ENCODE assay signal across 10 cellular contexts in genomic region chr16:73063284-73063733, GRCh38. TPM values are rescaled to one million over a fixed set of nuclear protein-coding genes. Genes with fewer than 3 reads are reported as not detected.
A peak's percentile ranks its signal among the peaks of the same experiment; 100 is the strongest.
DNase-seq lines count a peak whose midpoint lies in the region; ATAC-seq, FAIRE-seq and TF ChIP-seq lines count a peak whose summit lies in the region.
"Had no signal": no experiment of that assay in that cellular context is flagged by ENCODE, and none has a peak within 500 bp of the region (broad histone marks: within the 10 kb centered on the region; RNA-seq: fewer than 3 reads in every experiment).

No MANE protein-coding gene starts in this region.

- peaks cover 11% of the 10 kb centered on the region for H3K79me2 ChIP-seq in trophoblast cell (ENCODE audit: control insufficient read depth, insufficient read depth, low read length, poor library complexity)

- TF ChIP-seq EP300 in A549 (IDR thresholded peaks at IDR 0.05) (no peak), gastroesophageal sphincter (IDR thresholded peaks at IDR 0.05) (no peak)

- peaks cover 93% of the 10 kb centered on the region for H3K27me3 ChIP-seq in HUES64 (ENCODE audit: insufficient read depth, low read length)
- H3K27me3 ChIP-seq in gastroesophageal sphincter: peaks cover 54% of the 10 kb centered on the region
- peaks cover 46% of the 10 kb centered on the region for H3K27me3 ChIP-seq in trophoblast cell (ENCODE audit: insufficient read depth, low read length)
- H3K27me3 ChIP-seq in CD4-positive, alpha-beta memory T cell (ENCODE audit: insufficient read depth, low read length): peaks cover 23% of the 10 kb centered on the region

- no peaks in the 10 kb centered on the region for H3K9me3 Mint-ChIP-seq in CD4-positive, alpha-beta memory T cell
- H3K9me3 Mint-ChIP-seq: activated T-cell treated with anti-CD3 and anti-CD28 coated beads, Interleukin-2, amount 50 U/mL, for 4 hours had no signal

- POLR2A ChIA-PET in A549 (lab: Yijun Ruan, JAX): interaction anchor here (1.1 kb wide), 1 partner anchor 10 kb away, joined by 5 read pairs; no protein-coding TSS in a partner anchor
- POLR2A ChIA-PET in CD4-positive, alpha-beta memory T cell (lab: Charles Lee; ENCODE audit: partially characterized antibody): no interaction called here

- H4K12ac ChIP-seq in trophoblast cell (ENCODE audit: low read depth, low read length): no peak overlapping the region

- intact Hi-C loops in CD4-positive, alpha-beta memory T cell (cut with micrococcal nuclease): no loop called here

- H3K14ac ChIP-seq in trophoblast cell (ENCODE audit: low read length): no peak overlapping the region

- H3K9me3 ChIP-seq in A549 (no peaks in the 10 kb centered on the region), HUES64 (ENCODE audit: insufficient read depth, low read depth, low read length) (no peaks in the 10 kb centered on the region), gastroesophageal sphincter (no peaks in the 10 kb centered on the region), trophoblast cell (ENCODE audit: insufficient read depth, low read depth, low read length) (peaks cover 2% of the 10 kb centered on the region)
- no peaks in the 10 kb centered on the region for H3K9me3 ChIP-seq in CD4-positive, alpha-beta memory T cell (ENCODE audit: control insufficient read depth in 1 of 2, low read length in 2 of 2)

- no peak for FAIRE-seq in A549 (lab: Jason Lieb, UNC)

- no peaks in the 10 kb centered on the region for H3K36me3 Mint-ChIP-seq in CD4-positive, alpha-beta memory T cell

- H3K79me1 ChIP-seq in trophoblast cell (ENCODE audit: low read length): peaks cover 18% of the 10 kb centered on the region

- H3K9ac ChIP-seq in HUES64 (ENCODE audit: low read depth, low read length) (no peak overlapping the region), trophoblast cell (ENCODE audit: low read length) (no peak overlapping the region)

- no peak for TF ChIP-seq RAD21 in A549 (conservative IDR thresholded peaks at IDR 0.05 in 1 of 2, IDR thresholded peaks at IDR 0.05 in 1 of 2)

- peak overlapping the region; percentile 20 for H4K8ac ChIP-seq in trophoblast cell (ENCODE audit: low read depth, low read length)

- H2AK5ac ChIP-seq in trophoblast cell (ENCODE audit: low read length): no peak overlapping the region

- ATAC-seq in A549: no peak
- no peak for ATAC-seq in gastroesophageal sphincter
- ATAC-seq: activated CD4-positive, alpha-beta T cell treated with anti-CD3 and anti-CD28 coated beads for 36 hours; activated T-cell treated with anti-CD3 and anti-CD28 coated beads, Interleukin-2, amount 50 U/mL, for 4 hours had no signal

- no peak overlapping the region for H4K91ac ChIP-seq in trophoblast cell (ENCODE audit: low read depth, low read length)

- H3K4me1 ChIP-seq in A549 (peaks cover 53% of the 10 kb centered on the region), HUES64 (ENCODE audit: insufficient read depth, low read length) (peaks cover 63% of the 10 kb centered on the region), gastroesophageal sphincter (peaks cover 0 to 90% (median 23%) of the 10 kb centered on the region in 3 donors), trophoblast cell (ENCODE audit: control insufficient read depth in 1 of 2, insufficient read depth in 2 of 2, low read length in 2 of 2) (peaks cover 36 to 37% of the 10 kb centered on the region in 2 experiments)
- H3K4me1 ChIP-seq in CD4-positive, alpha-beta memory T cell (ENCODE audit: insufficient read depth, low read length): no peaks in the 10 kb centered on the region

- H2BK120ac ChIP-seq in trophoblast cell (ENCODE audit: insufficient read depth, low read length, poor library complexity): no peak overlapping the region

- CTCF ChIA-PET in A549 (lab: Yijun Ruan, JAX): interaction anchor here (1.0 to 1.1 kb wide), 3 partner anchors 9 to 230 kb away, joined by 3 to 4 read pairs (median 4); no protein-coding TSS in a partner anchor
- CTCF ChIA-PET in CD4-positive, alpha-beta memory T cell (lab: Charles Lee; ENCODE audit: partially characterized antibody): no interaction called here

- no peak for TF ChIP-seq CTCF in A549 (IDR thresholded peaks at IDR 0.05)
- no peak for TF ChIP-seq CTCF in gastroesophageal sphincter (IDR thresholded peaks at IDR 0.05)

- TF ChIP-seq POLR2A in A549 (IDR thresholded peaks at IDR 0.05; ENCODE audit: low read length) (no peak), gastroesophageal sphincter (IDR thresholded peaks at IDR 0.05) (no peak)

- DNase-seq in A549 (ENCODE audit: low read depth in 1 of 2, low spot score in 1 of 2) (no peak), trophoblast cell (no peak), NCI-H2227 (lab: John Stamatoyannopoulos, UW; ENCODE audit: unreplicated experiment) (no peak), DMS153 treated with DMSO at 0.1 percent for 48 hours (lab: John Stamatoyannopoulos, UW; ENCODE audit: unreplicated experiment) (no peak)
- no peak for DNase-seq in stimulated activated CD4-positive, alpha-beta T cell treated with anti-CD3 and anti-CD28 coated beads, Interleukin-4, amount 100 ng/mL, for 1 hour
- no peak for DNase-seq in CD4-positive, alpha-beta memory T cell
- DNase-seq: activated CD4-positive, alpha-beta T cell treated with anti-CD3 and anti-CD28 coated beads for 36 hours; activated T-cell treated with anti-CD3 and anti-CD28 coated beads, Interleukin-2, amount 50 U/mL, for 4 hours had no signal

- H2BK5ac ChIP-seq in trophoblast cell (ENCODE audit: low read depth, low read length, poor library complexity): no peak overlapping the region

- H3K4me3 ChIP-seq in A549: no peak overlapping the region
- peak overlapping the region; percentile 40 for H3K4me3 ChIP-seq in HUES64 (ENCODE audit: low read length)
- peak overlapping the region in 1 of 2 donors; percentile 41 for H3K4me3 ChIP-seq in gastroesophageal sphincter
- H3K4me3 ChIP-seq in trophoblast cell (ENCODE audit: low read depth, low read length): no peak overlapping the region
- no peak overlapping the region for H3K4me3 ChIP-seq in CD4-positive, alpha-beta memory T cell (ENCODE audit: low read length in 2 of 2)

- H3K36me3 ChIP-seq in HUES64 (ENCODE audit: insufficient read depth, low read length) (no peaks in the 10 kb centered on the region), gastroesophageal sphincter (no peaks in the 10 kb centered on the region), trophoblast cell (ENCODE audit: control insufficient read depth in 1 of 2, insufficient read depth in 2 of 2, low read length in 2 of 2) (no peaks in the 10 kb centered on the region)
- no peaks in the 10 kb centered on the region for H3K36me3 ChIP-seq in CD4-positive, alpha-beta memory T cell (ENCODE audit: insufficient read depth, low read length)

- H3K18ac ChIP-seq in trophoblast cell (ENCODE audit: low read length): peak overlapping the region; percentile 33

- no peak overlapping the region for H2AFZ ChIP-seq in trophoblast cell (ENCODE audit: insufficient read depth, low read length, poor library complexity)

- WGBS in A549 (ENCODE audit: missing lambda C conversion rate): 81% methylated on average over 17 of the region's 17 CpGs
- WGBS in HUES64: 1% methylated on average over 17 of the region's 17 CpGs
- 59 to 70% methylated on average over 5 to 15 of the region's 17 CpGs for WGBS in gastroesophageal sphincter (ENCODE audit: low coverage in 1 of 2), 2 donors
- no CpG with 5 or more reads among the region's 17 CpGs for WGBS in trophoblast cell (ENCODE audit: extremely low coverage, insufficient coverage, insufficient read length)

- peaks cover 8 to 14% (median 11%) of the 10 kb centered on the region in 4 donors for H3K4me1 Mint-ChIP-seq in CD4-positive, alpha-beta memory T cell

- no peak overlapping the region for H2BK12ac ChIP-seq in trophoblast cell (ENCODE audit: low read length)

- peaks cover 47 to 48% of the 10 kb centered on the region in 2 donors for H3K27me3 Mint-ChIP-seq in CD4-positive, alpha-beta memory T cell

- peak overlapping the region in 1 of 8 donors; percentile 35 for H3K4me3 Mint-ChIP-seq in CD4-positive, alpha-beta memory T cell
- H3K4me3 Mint-ChIP-seq: activated CD4-positive, alpha-beta T cell treated with anti-CD3 and anti-CD28 coated beads for 36 hours; activated T-cell treated with anti-CD3 and anti-CD28 coated beads, Interleukin-2, amount 50 U/mL, for 4 hours had no signal

- H3K4me2 ChIP-seq in A549: no peak overlapping the region; the same call in 2 of the 3 replicates
- peak overlapping the region; percentile 53 for H3K4me2 ChIP-seq in trophoblast cell (ENCODE audit: low read length)

- no peak overlapping the region for H3K4ac ChIP-seq in trophoblast cell (ENCODE audit: low read depth, low read length)

- H3K27ac Mint-ChIP-seq in CD4-positive, alpha-beta memory T cell: no peak overlapping the region
- H3K27ac Mint-ChIP-seq: activated CD4-positive, alpha-beta T cell treated with anti-CD3 and anti-CD28 coated beads for 36 hours had no signal

- peak overlapping the region; percentile 59 to 67; a peak in 4 of 6 replicates for H3K27ac ChIP-seq in A549
- H3K27ac ChIP-seq in HUES64 (ENCODE audit: low read depth, low read length): no peak overlapping the region
- H3K27ac ChIP-seq in gastroesophageal sphincter: peak overlapping the region in 3 of 4 donors; percentile 2 to 87 (median 46)
- H3K27ac ChIP-seq in trophoblast cell (ENCODE audit: low read depth, low read length): no peak overlapping the region
- H3K27ac ChIP-seq in CD4-positive, alpha-beta memory T cell (ENCODE audit: low read depth, low read length): no peak overlapping the region

- no peak overlapping the region for H3K23ac ChIP-seq in trophoblast cell (ENCODE audit: low read length)

TF ChIP-seq in A549, 52 proteins besides CTCF, POLR2A, EP300 and RAD21:
- TF ChIP-seq FOSB (CRISPR knock-in tag; IDR thresholded peaks at IDR 0.05): no peak
- TF ChIP-seq USF2 (IDR thresholded peaks at IDR 0.05): no peak
TF ChIP-seq in A549: peak in this region for 0.

RNA-seq across cellular contexts. Expression of gene ZFHX3, which starts 15.4 kb away (rescaled TPM):
- polyA plus RNA-seq in A549 (2011; rRNA removed) (6.5 and 11.0 TPM in 2 replicates), A549 (2017; fragmentation: RNase III; extraction: RNeasy Plus Mini Kit Qiagen cat#74134 plus additional on column Dnase treatment) (3.9 to 4.0 TPM (median 3.9 TPM) in 3 replicates)
- 2.9 and 4.0 TPM in 2 replicates for polyA plus RNA-seq in A549 (2012; cell fraction: cytosol; rRNA removed)
- polyA plus RNA-seq in A549 (2012; cell fraction: nucleus; rRNA removed): 4.6 and 5.1 TPM in 2 replicates
- 25.9 and 28.7 TPM in 2 replicates for polyA minus RNA-seq in A549 (2011; rRNA and poly(A)+ RNA removed)
- polyA plus RNA-seq in HUES64 (2013, experiment 1 of 2): 1.3 TPM
- 2.5 TPM for polyA plus RNA-seq in HUES64 (2013, experiment 2 of 2)
- 10 to 100 TPM; 24.0 to 47.1 (median 29.5) TPM for total RNA-seq in gastroesophageal sphincter
- 36.4 and 36.5 TPM in 2 replicates for polyA plus RNA-seq in trophoblast cell (2013)
- total RNA-seq in CD4-positive, alpha-beta memory T cell: under 1 TPM; 0.69 to 0.99 TPM
- under 1 TPM; 0.01 to 0.03 TPM for polyA plus RNA-seq in CD4-positive, alpha-beta memory T cell

Comparison
In these comparisons a context has a peak if more than half of its experiments do, and no peak if none do; other contexts are left out.
1. H3K27ac ChIP-seq: peak in A549 (2 of 2) and gastroesophageal sphincter (3 of 4); none in HUES64 (single experiment), trophoblast cell (single experiment) and CD4-positive, alpha-beta memory T cell (single experiment).
2. RNA of gene ZFHX3, which starts 15.4 kb away (total RNA-seq): 24.0 to 47.1 TPM in gastroesophageal sphincter; 0.69 to 0.99 TPM in CD4-positive, alpha-beta memory T cell; every median in the first group is over 10 times any median in the second.